ENCODE assay signal across 28 cellular contexts in genomic region chr11:1024597-1025409, GRCh38. TPM values are rescaled to one million over a fixed set of nuclear protein-coding genes. Genes with fewer than 3 reads are reported as not detected.
"Had no signal": no experiment of that assay in that cellular context is flagged by ENCODE, and none has a peak within 500 bp of the region (broad histone marks: within the 10 kb centered on the region; RNA-seq: fewer than 3 reads in every experiment).

No MANE protein-coding gene starts in this region.

- H3K9me3 ChIP-seq: MG63, Peyer's patch, SJCRH30 had no signal

- ATAC-seq: Right ventricle myocardium inferior, SK-N-SH treated with all-trans-retinoic acid at 6 μM for 48 hours had no signal

- H3K4me2 ChIP-seq: PC-9 had no signal

- H2AFZ ChIP-seq: PC-9 had no signal

- H3K27me3 ChIP-seq: MG63, Peyer's patch, SJCRH30 had no signal

- DNase-seq: KG1; MG63; NCI-H1092; NCI-H1105 treated with DMSO at 0.1 percent for 48 hours; NCI-H1417 treated with DMSO at 0.1 percent for 48 hours; NCI-H146; NCI-H1694 treated with DMSO at 0.1 percent for 48 hours; NCI-H1930; NCI-H2081; NCI-H2107; NCI-H2171; NCI-H226; NCI-H446; NCI-H510A; NCI-H524 treated with DMSO at 0.1 percent for 48 hours; NCI-H69; NCI-H774; NK-92 treated with Interleukin-12 subunit alpha and Interleukin-12 subunit beta, amount 100 ng/mL, for 24 hours; PC-9; Peyer's patch; SHP77 treated with DMSO at 0.1 percent for 48 hours; SJCRH30 had no signal

- H3K27ac ChIP-seq: HL-60, PC-9, Peyer's patch, SJCRH30 had no signal

- H3K4me1 ChIP-seq: Peyer's patch, SJCRH30 had no signal

- H3K4me3 ChIP-seq: MG63, PC-9, Peyer's patch, SJCRH30 had no signal

- H3K36me3 ChIP-seq: MG63, Peyer's patch, SJCRH30 had no signal

RNA-seq across cellular contexts. Expression of gene MUC6, which starts 11.7 kb away (rescaled TPM):
- total RNA-seq: OCI-LY7; Peyer's patch; Right ventricle myocardium inferior; SJCRH30; T-helper 1 cell treated with Interleukin-12 subunit alpha and Interleukin-12 subunit beta and Interleukin-4 antibody, amounts not matched to agents 30 ng/mL and 1 ng/mL, for 36 hours had no signal

RNA-seq across cellular contexts. Expression of gene MUC2, which starts 49.9 kb away (rescaled TPM):
- total RNA-seq: OCI-LY7; Right ventricle myocardium inferior; RPMI7951; T-helper 1 cell treated with Interleukin-12 subunit alpha and Interleukin-12 subunit beta and Interleukin-4 antibody, amounts not matched to agents 30 ng/mL and 1 ng/mL, for 36 hours had no signal
